Comparison of ENCODE assay signal across 8 cellular contexts in the genomic region with DNA sequence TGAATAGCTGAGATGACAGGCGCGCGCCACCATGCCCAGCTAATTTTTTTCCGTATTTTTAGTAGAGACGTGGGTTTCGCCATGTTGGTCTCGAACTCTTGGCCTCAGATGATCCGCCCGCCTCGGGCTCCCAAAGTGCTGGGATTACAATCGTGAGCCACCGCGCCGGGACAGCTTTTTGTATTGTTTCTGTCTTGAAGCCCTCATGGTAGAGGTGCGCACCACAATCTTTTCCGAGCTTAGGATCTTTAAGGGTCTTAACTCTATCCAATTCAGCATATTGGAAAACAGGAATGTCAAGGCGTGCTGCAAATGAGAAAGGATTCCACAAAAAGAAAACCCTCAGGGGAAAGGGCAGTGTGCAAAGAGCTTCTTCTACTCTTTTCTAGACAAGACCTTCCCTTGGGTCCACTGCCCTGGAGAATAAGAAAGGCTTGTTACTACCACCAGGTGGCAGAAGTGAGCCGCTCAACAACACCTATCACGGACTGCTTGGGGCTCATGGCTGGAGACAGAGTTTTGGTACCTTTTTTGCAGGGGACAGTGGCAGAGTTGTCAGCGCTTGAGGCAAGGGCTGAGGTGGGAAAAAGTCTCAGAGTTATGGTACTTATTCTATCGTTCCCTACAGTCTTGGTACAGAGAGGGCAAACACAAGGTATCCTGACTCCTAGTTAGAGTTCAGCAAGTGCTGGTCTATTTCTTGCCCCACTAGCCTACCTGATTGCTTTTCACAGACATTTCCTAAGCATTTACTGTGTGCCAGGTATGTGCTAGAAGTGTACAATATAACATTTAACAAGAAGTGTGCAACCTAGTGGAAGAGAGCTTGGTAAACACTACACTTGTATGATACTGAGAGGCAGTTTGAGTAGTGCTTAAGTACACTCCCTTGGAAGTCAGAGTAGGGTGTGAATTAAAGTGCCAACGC. TPM values are rescaled to one million over a fixed set of nuclear protein-coding genes. Genes with fewer than 3 reads are reported as not detected.
A peak's percentile ranks its signal among the peaks of the same experiment; 100 is the strongest.
DNase-seq lines count a peak whose midpoint lies in the region; ATAC-seq and TF ChIP-seq lines count a peak whose summit lies in the region.

No MANE protein-coding gene starts in this region.

- intact Hi-C loops in HCT116 (cut with micrococcal nuclease) = loop anchor here (1.0 kb wide), 3 partner anchors 30 to 156 kb away; no protein-coding TSS in a partner anchor
- intact Hi-C loops in adrenal gland (cut with DNase I) = loop anchor here in 1 of 2 donors (2.0 to 5.0 kb wide), 2 partner anchors 68 to 155 kb away; partner anchors contain the start of gene NPFF
- intact Hi-C loops in left ventricle myocardium inferior (cut with micrococcal nuclease) = loop anchor here (1.0 to 2.0 kb wide), 2 partner anchors 69 to 156 kb away; no protein-coding TSS in a partner anchor

- H3K36me3 ChIP-seq in HCT116 (ENCODE audit: control insufficient read depth in 1 of 2, insufficient read depth in 2 of 2, low read length in 2 of 2) = no peaks in the 10 kb centered on the region
- H3K36me3 ChIP-seq in adrenal gland (replicated peaks in 1 of 2) = no peaks in the 10 kb centered on the region
- H3K36me3 ChIP-seq in left ventricle myocardium inferior = no peaks in the 10 kb centered on the region

- H4K20me1 ChIP-seq in HCT116 (ENCODE audit: insufficient read depth) = no peaks in the 10 kb centered on the region

- peak; percentile 99 for TF ChIP-seq RAD21 in HCT116 (IDR thresholded peaks at IDR 0.05; ENCODE audit: low read depth)

- H3K9me2 ChIP-seq in HCT116 (ENCODE audit: insufficient read depth) = no peaks in the 10 kb centered on the region

- peak overlapping the region; percentile 84 for H2AFZ ChIP-seq in HCT116 (ENCODE audit: low read depth, low read length, poor library complexity, severe bottlenecking)

- H3K27ac ChIP-seq in HCT116 (ENCODE audit: low read depth, low read length) (peak overlapping the region; percentile 34; the same call in 1 of the 2 replicates), adrenal gland (no peak overlapping the region), left ventricle myocardium inferior (replicated peaks) (no peak overlapping the region)

- no TSS peak for BruUV-seq in HCT116 (replicated peaks; lab: Mats Ljungman, UMichigan)

- H3K27me3 ChIP-seq in HCT116 (ENCODE audit: insufficient read depth, low read length) (no peaks in the 10 kb centered on the region), adrenal gland (no peaks in the 10 kb centered on the region), left ventricle myocardium inferior (ENCODE audit: low read depth) (no peaks in the 10 kb centered on the region)

- POLR2A ChIA-PET in HCT116 (lab: Charles Lee) = interaction anchor here (0.6 to 3.3 kb wide), 11 partner anchors 9 to 124 kb away, joined by 3 to 28 read pairs (median 4); partner anchors contain the start of genes AAAS and SP1

- ATAC-seq in HCT116 = peak; percentile 97
- no peak for ATAC-seq in GM19463 (IDR thresholded peaks at IDR 0.05; ENCODE audit: unreplicated experiment)

- H3K4me2 ChIP-seq in HCT116 (ENCODE audit: low read length) = peak overlapping the region; percentile 12; the same call in 1 of the 2 replicates

- peak overlapping the region; percentile 6; the same call in 1 of the 2 replicates for H3K9ac ChIP-seq in HCT116 (ENCODE audit: low read length)

- no peaks in the 10 kb centered on the region for H3K79me2 ChIP-seq in HCT116 (ENCODE audit: insufficient read depth, low read length)

- RAD21 ChIA-PET in HCT116 (lab: Charles Lee; ENCODE audit: low non-redundant PET in 1 of 2, low total read pairs in 2 of 2, uncharacterized antibody in 2 of 2, unreplicated experiment in 2 of 2) = interaction anchor here (0.6 to 2.6 kb wide), 13 partner anchors 13 to 139 kb away, joined by 3 to 27 read pairs (median 6); partner anchors contain the start of gene SP1 (in 1 of the 2)

- peak; percentile 82 to 96 (median 89) for TF ChIP-seq CTCF in HCT116 (IDR thresholded peaks at IDR 0.05 in 2 of 3, conservative IDR thresholded peaks at IDR 0.05 in 1 of 3; ENCODE audit: borderline replicate concordance in 1 of 3, insufficient read depth in 1 of 3, low read depth in 2 of 3, low read length in 2 of 3)
- TF ChIP-seq CTCF in adrenal gland (IDR thresholded peaks at IDR 0.05) = peak; percentile 89 to 95 (median 93)
- peak; percentile 89 for TF ChIP-seq CTCF in left ventricle myocardium inferior (IDR thresholded peaks at IDR 0.05; ENCODE audit: borderline replicate concordance)

- CTCF ChIA-PET in HCT116 (lab: Charles Lee) = interaction anchor here (0.6 to 3.3 kb wide), 29 partner anchors 9 to 193 kb away, joined by 3 to 99 read pairs (median 4); partner anchors contain the start of genes AAAS, PFDN5, PRR13 and SP1

- H3K9me3 ChIP-seq in HCT116 (ENCODE audit: control insufficient read depth in 1 of 2, insufficient read depth in 1 of 2, low read depth in 1 of 2, low read length in 2 of 2) = no peaks in the 10 kb centered on the region
- H3K9me3 ChIP-seq in adrenal gland (replicated peaks in 1 of 3) = no peaks in the 10 kb centered on the region
- no peaks in the 10 kb centered on the region for H3K9me3 ChIP-seq in left ventricle myocardium inferior (replicated peaks)

- peaks cover 9 to 36% of the 10 kb centered on the region in 2 experiments; a peak in 3 of 4 replicates for H3K4me1 ChIP-seq in HCT116 (ENCODE audit: control insufficient read depth in 1 of 2, insufficient read depth in 2 of 2, low read length in 2 of 2)
- peaks cover 3 to 8% of the 10 kb centered on the region in 2 donors for H3K4me1 ChIP-seq in adrenal gland (replicated peaks in 1 of 2)
- H3K4me1 ChIP-seq in left ventricle myocardium inferior = no peaks in the 10 kb centered on the region

- peak; percentile 89 for DNase-seq in Daoy (ENCODE audit: low read depth)
- DNase-seq in HCT116 (ENCODE audit: low read depth, low spot score) = peak; percentile 86
- peak; percentile 50 for DNase-seq in NCI-H1694 treated with DMSO at 0.1 percent for 48 hours (lab: John Stamatoyannopoulos, UW)
- DNase-seq in T-helper 1 cell = peak; percentile 58 to 83 (median 79)
- DNase-seq in adrenal gland = peak; percentile 83 to 95 (median 87)
- DNase-seq in left ventricle myocardium inferior = peak; percentile 78
- peak; percentile 88 for DNase-seq in retina

- 53 to 59% (median 56%) methylated on average over 22 of the region's 22 CpGs for WGBS in adrenal gland, 4 donors

- H3K4me3 ChIP-seq in HCT116 (replicated peaks in 1 of 2; ENCODE audit: low read depth in 1 of 2, low read length in 2 of 2) (no peak overlapping the region), adrenal gland (no peak overlapping the region), left ventricle myocardium inferior (no peak overlapping the region)

- TF ChIP-seq POLR2A in HCT116 (IDR thresholded peaks at IDR 0.05; ENCODE audit: borderline replicate concordance, extremely low read depth, insufficient read depth, insufficient read length) (no peak), adrenal gland (IDR thresholded peaks at IDR 0.05) (no peak)

TF ChIP-seq in HCT116, 20 proteins besides CTCF, POLR2A, EP300 and RAD21 (continues in another document):
- no peak for TF ChIP-seq ELF1 (IDR thresholded peaks at IDR 0.05; ENCODE audit: borderline replicate concordance, low read depth)
- TF ChIP-seq SP1 (IDR thresholded peaks at IDR 0.05; ENCODE audit: low read depth) = 0 out of 2 replicates have a peak, but pooled peaks have one; percentile 30
- TF ChIP-seq SRF (IDR thresholded peaks at IDR 0.05; ENCODE audit: low read depth) = no peak
- no peak for TF ChIP-seq JUND (IDR thresholded peaks at IDR 0.05)
- peak; percentile 69 for TF ChIP-seq YY1 (IDR thresholded peaks at IDR 0.05; ENCODE audit: extremely low read depth, insufficient replicate concordance, low read depth, low read length)

RNA-seq across cellular contexts. Expression of gene SP7, which starts 16.4 kb away (rescaled TPM):
- total RNA-seq in Daoy (2014; rRNA removed; shearing (Covaris generic)) = not detected in 2 replicates
- total RNA-seq in HCT116 (2021; ENCODE audit: unreplicated experiment) = not detected
- polyA plus RNA-seq in HCT116 (2012) = 0.02 and 0.04 TPM in 2 replicates
- not detected for total RNA-seq in adrenal gland
- under 1 TPM in 1 of 3 donors, not detected in 2; 0.03 TPM for polyA plus RNA-seq in adrenal gland
- not detected for total RNA-seq in left ventricle myocardium inferior

RNA-seq across cellular contexts. Expression of gene SP1, which starts 27.4 kb away (rescaled TPM):
- total RNA-seq in Daoy (2014; rRNA removed; shearing (Covaris generic)) = 18.3 and 21.8 TPM in 2 replicates
- total RNA-seq in HCT116 (2021; ENCODE audit: unreplicated experiment) (96.8 TPM), adrenal gland (10 to 100 TPM; 34.9 to 90.0 (median 61.7) TPM), left ventricle myocardium inferior (27.4 TPM)
- polyA plus RNA-seq in HCT116 (2012) = 46.2 and 50.1 TPM in 2 replicates
- polyA plus RNA-seq in adrenal gland = 10 to 100 TPM; 16.3 to 48.8 (median 18.3) TPM

RNA-seq across cellular contexts. Expression of gene AAAS, which starts 31.2 kb away (rescaled TPM):
- total RNA-seq in Daoy (2014; rRNA removed; shearing (Covaris generic)) = 106 and 116 TPM in 2 replicates
- total RNA-seq in HCT116 (2021; ENCODE audit: unreplicated experiment) (87.9 TPM), adrenal gland (100 to 1,000 TPM in 2 of 8 donors, 10 to 100 TPM in 6; 50.1 to 108 (median 82.4) TPM), left ventricle myocardium inferior (45.1 TPM)
- polyA plus RNA-seq in HCT116 (2012) = 64.1 and 77.3 TPM in 2 replicates
- 100 to 1,000 TPM in 2 of 3 donors, 10 to 100 TPM in 1; 59.2 to 210 (median 172) TPM for polyA plus RNA-seq in adrenal gland

RNA-seq across cellular contexts. Expression of gene MYG1, which starts 53.1 kb away (rescaled TPM):
- 86.6 and 89.2 TPM in 2 replicates for total RNA-seq in Daoy (2014; rRNA removed; shearing (Covaris generic))
- 104 TPM for total RNA-seq in HCT116 (2021; ENCODE audit: unreplicated experiment)
- 101 and 106 TPM in 2 replicates for polyA plus RNA-seq in HCT116 (2012)
- total RNA-seq in adrenal gland = 10 to 100 TPM; 56.8 to 94.9 (median 69.6) TPM
- polyA plus RNA-seq in adrenal gland = 100 to 1,000 TPM in 2 of 3 donors, 10 to 100 TPM in 1; 45.9 to 240 (median 220) TPM
- total RNA-seq in left ventricle myocardium inferior = 34.8 TPM

RNA-seq across cellular contexts. Expression of gene PFDN5, which starts 57.3 kb away (rescaled TPM):
- total RNA-seq in Daoy (2014; rRNA removed; shearing (Covaris generic)) = 480 and 590 TPM in 2 replicates
- total RNA-seq in HCT116 (2021; ENCODE audit: unreplicated experiment) (318 TPM), adrenal gland (100 to 1,000 TPM; 501 to 966 (median 676) TPM), left ventricle myocardium inferior (399 TPM)
- polyA plus RNA-seq in HCT116 (2012) = 540 and 548 TPM in 2 replicates
- 1,000 to 10,000 TPM in 2 of 3 donors, 100 to 1,000 TPM in 1; 840 to 2,052 (median 2,012) TPM for polyA plus RNA-seq in adrenal gland
